ENCODE assay signal across 29 cellular contexts in genomic region chr15:68244235-68244634, GRCh38.
"Had no signal": no experiment of that assay in that cellular context is flagged by ENCODE, and none has a peak within 500 bp of the region (broad histone marks: within the 10 kb centered on the region; RNA-seq: fewer than 3 reads in every experiment).

No MANE protein-coding gene starts in this region.

- H3K9me3 Mint-ChIP-seq: stimulated activated naive CD8-positive, alpha-beta T cell treated with anti-CD3 and anti-CD28 coated beads, Interleukin-15, Interleukin-2, amounts not matched to agents 100 ng/mL and 50 ng/mL, for 24 hours had no signal

- H3K9me3 ChIP-seq: suprapubic skin, testis, thyroid gland, upper lobe of right lung, uterus, vagina had no signal

- H3K4me1 Mint-ChIP-seq: stimulated activated effector memory CD8-positive, alpha-beta T cell treated with anti-CD3 and anti-CD28 coated beads, Interleukin-12 subunit alpha, Interleukin-12 subunit beta, amount 100 ng/mL, for 72 hours; stimulated activated naive CD8-positive, alpha-beta T cell treated with anti-CD3 and anti-CD28 coated beads, Interleukin-15, amount 100 ng/mL, for 72 hours had no signal

- H3K4me1 ChIP-seq: stomach, suprapubic skin, testis, thyroid gland, tibial artery, tibial nerve, transverse colon, upper lobe of left lung, upper lobe of right lung, uterus, vagina had no signal

- H3K27me3 Mint-ChIP-seq: type B pancreatic cell had no signal

- H3K27me3 ChIP-seq: stomach, suprapubic skin, testis, thyroid gland, tibial artery, tibial nerve, transverse colon, upper lobe of left lung, upper lobe of right lung, uterus, vagina had no signal

- FAIRE-seq: urothelium cell line had no signal

- ATAC-seq: stimulated activated effector memory CD8-positive, alpha-beta T cell treated with anti-CD3 and anti-CD28 coated beads, Interleukin-12 subunit alpha, Interleukin-12 subunit beta, amount 100 ng/mL, for 72 hours; stimulated activated memory B cell treated with anti-CD40 and anti-IgM and Interleukin-4, amounts not matched to agents 10 μg/mL and 1 μg/mL and 100 μg/mL, for 72 hours; stimulated activated naive B cell treated with anti-CD40 and anti-IgM and Interleukin-4, amounts not matched to agents 10 μg/mL and 1 μg/mL and 100 μg/mL, for 72 hours; stimulated activated naive CD8-positive, alpha-beta T cell treated with anti-CD3 and anti-CD28 coated beads, Interleukin-15, amount 100 ng/mL, for 72 hours; stimulated activated naive CD8-positive, alpha-beta T cell treated with anti-CD3 and anti-CD28 coated beads, Interleukin-15, Interleukin-2, amounts not matched to agents 100 U/mL and 50 U/mL, for 24 hours; upper lobe of right lung had no signal

- H3K4me3 ChIP-seq: stomach, suprapubic skin, testis, thoracic aorta, thyroid gland, tibial artery, tibial nerve, transverse colon, upper lobe of left lung, upper lobe of right lung, uterus, vagina had no signal

- H3K4me3 Mint-ChIP-seq: stimulated activated effector memory CD8-positive, alpha-beta T cell treated with anti-CD3 and anti-CD28 coated beads, Interleukin-12 subunit alpha, Interleukin-12 subunit beta, amount 100 ng/mL, for 72 hours; stimulated activated memory B cell treated with anti-CD40 and anti-IgM and Interleukin-4, amounts not matched to agents 10 μg/mL and 1 μg/mL and 100 μg/mL, for 72 hours; stimulated activated naive B cell treated with anti-CD40 and anti-IgM and Interleukin-4, amounts not matched to agents 10 μg/mL and 1 μg/mL and 100 μg/mL, for 72 hours; stimulated activated naive CD8-positive, alpha-beta T cell treated with anti-CD3 and anti-CD28 coated beads, Interleukin-15, amount 100 ng/mL, for 72 hours; stimulated activated naive CD8-positive, alpha-beta T cell treated with anti-CD3 and anti-CD28 coated beads, Interleukin-15, Interleukin-2, amounts not matched to agents 100 ng/mL and 50 ng/mL, for 24 hours; type B pancreatic cell had no signal

- H3K27ac Mint-ChIP-seq: stimulated activated effector memory CD8-positive, alpha-beta T cell treated with anti-CD3 and anti-CD28 coated beads, Interleukin-12 subunit alpha, Interleukin-12 subunit beta, amount 100 ng/mL, for 72 hours; stimulated activated memory B cell treated with anti-CD40 and anti-IgM and Interleukin-4, amounts not matched to agents 10 μg/mL and 1 μg/mL and 100 μg/mL, for 72 hours; stimulated activated naive B cell treated with anti-CD40 and anti-IgM and Interleukin-4, amounts not matched to agents 10 μg/mL and 1 μg/mL and 100 μg/mL, for 72 hours; stimulated activated naive CD8-positive, alpha-beta T cell treated with anti-CD3 and anti-CD28 coated beads, Interleukin-15, amount 100 ng/mL, for 72 hours; stimulated activated naive CD8-positive, alpha-beta T cell treated with anti-CD3 and anti-CD28 coated beads, Interleukin-15, Interleukin-2, amounts not matched to agents 100 ng/mL and 50 ng/mL, for 24 hours; type B pancreatic cell had no signal

- DNase-seq: stimulated activated CD4-positive, alpha-beta T cell treated with anti-CD3 and anti-CD28 coated beads, Interleukin-2, amount 100 ng/mL, for 48 hours; stimulated activated CD4-positive, alpha-beta T cell treated with anti-CD3 and anti-CD28 coated beads, Interleukin-4, amount 100 ng/mL, for 1 hour; stimulated activated CD4-positive, alpha-beta T cell treated with anti-CD3 and anti-CD28 coated beads, Interleukin-4, amount 100 ng/mL, for 24 hours; stimulated activated CD4-positive, alpha-beta T cell treated with anti-CD3 and anti-CD28 coated beads, Interleukin-4, amount 100 ng/mL, for 4 hours; stimulated activated CD8-positive, alpha-beta memory T cell treated with anti-CD3 and anti-CD28 coated beads, Interleukin-4, amount 100 ng/mL, for 48 hours; stimulated activated naive B cell treated with anti-CD40 and anti-IgM and Interleukin-4, amounts not matched to agents 10 μg/mL and 1 μg/mL and 100 μg/mL, for 72 hours; stimulated activated naive CD4-positive, alpha-beta T cell; stimulated activated naive CD4-positive, alpha-beta T cell treated with Interleukin-2 at 50 U/mL for 16 hours; stimulated activated naive CD8-positive, alpha-beta T cell treated with anti-CD3 and anti-CD28 coated beads, Interleukin-15, amount 100 ng/mL, for 72 hours; stimulated activated naive CD8-positive, alpha-beta T cell treated with anti-CD3 and anti-CD28 coated beads, Interleukin-15, Interleukin-2, amounts not matched to agents 100 U/mL and 50 U/mL, for 24 hours; stomach; substantia nigra; testis; thyroid gland; tibial artery; transverse colon; trophoblast cell; upper lobe of left lung; upper lobe of right lung; uterus had no signal

- H3K27ac ChIP-seq: stomach, suprapubic skin, testis, thoracic aorta, thyroid gland, tibial artery, tibial nerve, transverse colon, upper lobe of left lung, upper lobe of right lung, uterus, vagina had no signal

- H3K36me3 ChIP-seq: stomach, suprapubic skin, thoracic aorta, thyroid gland, tibial artery, transverse colon, upper lobe of left lung, upper lobe of right lung, uterus, vagina had no signal

- H3K36me3 Mint-ChIP-seq: stimulated activated effector memory CD8-positive, alpha-beta T cell treated with anti-CD3 and anti-CD28 coated beads, Interleukin-12 subunit alpha, Interleukin-12 subunit beta, amount 100 ng/mL, for 72 hours; type B pancreatic cell had no signal
